Comparison of ENCODE assay signal across 22 cellular contexts in genomic region chr11:57327721-57328120, GRCh38. TPM values are rescaled to one million over a fixed set of nuclear protein-coding genes. Genes with fewer than 3 reads are reported as not detected.
DNase-seq lines count a peak whose midpoint lies in the region; ATAC-seq and TF ChIP-seq lines count a peak whose summit lies in the region.
"Had no signal": no experiment of that assay in that cellular context is flagged by ENCODE, and none has a peak within 500 bp of the region (broad histone marks: within the 10 kb centered on the region; RNA-seq: fewer than 3 reads in every experiment).

No MANE protein-coding gene starts in this region.

- H3K4me3 Mint-ChIP-seq in CD4-positive, alpha-beta memory T cell: peak overlapping the region in 5 of 8 donors; percentile 10 to 63 (median 17)
- H3K4me3 Mint-ChIP-seq in brain (peak overlapping the region; percentile 30 to 97 (median 38)), nephron (peak overlapping the region; percentile 15 to 90 (median 39))

- no peaks in the 10 kb centered on the region for H3K27me3 Mint-ChIP-seq in CD4-positive, alpha-beta memory T cell
- H3K27me3 Mint-ChIP-seq in brain: peaks cover 12% of the 10 kb centered on the region
- no peaks in the 10 kb centered on the region for H3K27me3 Mint-ChIP-seq in nephron (ENCODE audit: low read depth)

- no peaks in the 10 kb centered on the region for H3K9me3 ChIP-seq in A673 (ENCODE audit: low read depth, low read length, poor library complexity, severe bottlenecking)
- H3K9me3 ChIP-seq in CD4-positive, alpha-beta memory T cell (ENCODE audit: control insufficient read depth in 1 of 2, low read length in 2 of 2): no peaks in the 10 kb centered on the region
- H3K9me3 ChIP-seq: spleen, testis had no signal

- peaks cover 25 to 44% (median 32%) of the 10 kb centered on the region in 4 donors for H3K4me1 Mint-ChIP-seq in CD4-positive, alpha-beta memory T cell
- H3K4me1 Mint-ChIP-seq in brain: peaks cover 39% of the 10 kb centered on the region
- H3K4me1 Mint-ChIP-seq in nephron: peaks cover 35% of the 10 kb centered on the region

- H3K27me3 ChIP-seq in A673 (replicated peaks; ENCODE audit: insufficient read depth, low read depth, low read length, poor library complexity): no peaks in the 10 kb centered on the region
- H3K27me3 ChIP-seq in CD4-positive, alpha-beta memory T cell (ENCODE audit: insufficient read depth, low read length): no peaks in the 10 kb centered on the region
- H3K27me3 ChIP-seq: dorsolateral prefrontal cortex, spleen, testis had no signal

- no peak for DNase-seq in A673 (ENCODE audit: low spot score)
- no peak for DNase-seq in CD4-positive, alpha-beta memory T cell
- DNase-seq in KBM-7: no peak
- DNase-seq in Right ventricle myocardium superior: no peak
- DNase-seq: activated CD4-positive, alpha-beta T cell treated with anti-CD3 and anti-CD28 coated beads, Interleukin-2, amount 50 U/mL, for 48 hours; AML-193; dorsolateral prefrontal cortex; foreskin melanocyte; Kasumi-1; NCI-H1092 treated with DMSO at 0.1 percent for 48 hours; NCI-H2081 treated with DMSO at 0.1 percent for 48 hours; NCI-H446 treated with DMSO at 0.1 percent for 48 hours; NK-92 treated with Interleukin-12 subunit alpha and Interleukin-12 subunit beta, amount 100 ng/mL, for 24 hours; spleen; testis had no signal

- CTCF ChIA-PET in A673 (lab: Charles Lee): no interaction called here
- CTCF ChIA-PET in CD4-positive, alpha-beta memory T cell (lab: Charles Lee; ENCODE audit: partially characterized antibody): interaction anchor here (0.6 kb wide), 1 partner anchor 166 kb away, joined by 3 read pairs; no protein-coding TSS in a partner anchor

- peaks cover 63 to 76% of the 10 kb centered on the region in 2 donors for H3K36me3 Mint-ChIP-seq in CD4-positive, alpha-beta memory T cell
- H3K36me3 Mint-ChIP-seq in brain (peaks cover 64% of the 10 kb centered on the region), nephron (ENCODE audit: low read depth) (peaks cover 71% of the 10 kb centered on the region)

- TF ChIP-seq CTCF in A673 (conservative IDR thresholded peaks at IDR 0.05; ENCODE audit: low read depth, low read length): no peak
- TF ChIP-seq CTCF in brain (conservative IDR thresholded peaks at IDR 0.05): no peak
- TF ChIP-seq CTCF in nephron (IDR thresholded peaks at IDR 0.05; ENCODE audit: unreplicated experiment in 3 of 3): no peak

- peaks cover 25% of the 10 kb centered on the region for H3K4me1 ChIP-seq in A673 (ENCODE audit: insufficient read depth, low read length, poor library complexity, severe bottlenecking)
- peaks cover 28% of the 10 kb centered on the region for H3K4me1 ChIP-seq in CD4-positive, alpha-beta memory T cell (ENCODE audit: insufficient read depth, low read length)

- POLR2A ChIA-PET in A673 (lab: Charles Lee; ENCODE audit: low non-redundant PET): no interaction called here
- POLR2A ChIA-PET in CD4-positive, alpha-beta memory T cell (lab: Charles Lee; ENCODE audit: partially characterized antibody): no interaction called here

- H3K4me3 ChIP-seq in A673 (ENCODE audit: low read depth, low read length, poor library complexity, severe bottlenecking): no peak overlapping the region
- no peak overlapping the region for H3K4me3 ChIP-seq in CD4-positive, alpha-beta memory T cell (ENCODE audit: low read length in 2 of 2)
- H3K4me3 ChIP-seq: dorsolateral prefrontal cortex, spleen, testis had no signal

- in situ Hi-C loops in KBM-7 (cut with MboI; ENCODE audit: low pct_unique_long_range_greater_than_20kb, low sequenced_read_pairs): loop anchor here (25.0 kb wide), 1 partner anchor 1185 kb away; the partner anchor contains the start of gene OR5B21

- no TSS peak for BruUV-seq in A673 (replicated peaks; lab: Mats Ljungman, UMichigan)

- H3K27ac ChIP-seq in A673 (ENCODE audit: low read depth, low read length, poor library complexity, severe bottlenecking): peak overlapping the region; percentile 7
- no peak overlapping the region for H3K27ac ChIP-seq in CD4-positive, alpha-beta memory T cell (ENCODE audit: low read depth, low read length)
- H3K27ac ChIP-seq: testis had no signal

- peak overlapping the region in 6 of 7 donors; percentile 2 to 88 (median 52) for H3K27ac Mint-ChIP-seq in CD4-positive, alpha-beta memory T cell
- H3K27ac Mint-ChIP-seq in brain (peak overlapping the region; percentile 20 to 100 (median 46)), nephron (peak overlapping the region; percentile 84 to 99 (median 97))

- intact Hi-C loops in A673 (cut with micrococcal nuclease; ENCODE audit: unreplicated experiment): loop anchor here (10.0 kb wide), 1 partner anchor 1247 kb away; the partner anchor contains the start of genes LPXN and ZFP91
- intact Hi-C loops in CD4-positive, alpha-beta memory T cell (cut with micrococcal nuclease): loop anchor here (5.0 kb wide), 3 partner anchors 100 to 1815 kb away; partner anchors contain the start of genes FAM111A, SLC43A3 and ZDHHC5
- intact Hi-C loops in Right ventricle myocardium superior (cut with DNase I): no loop called here

- H3K36me3 ChIP-seq in A673 (ENCODE audit: insufficient read depth, low read length, poor library complexity, severe bottlenecking): peaks cover 71% of the 10 kb centered on the region
- H3K36me3 ChIP-seq in CD4-positive, alpha-beta memory T cell (ENCODE audit: insufficient read depth, low read length): peaks cover 56% of the 10 kb centered on the region

- no peaks in the 10 kb centered on the region for H3K9me3 Mint-ChIP-seq in CD4-positive, alpha-beta memory T cell
- peaks cover 0 to 4% (median 0%) of the 10 kb centered on the region in 5 experiments for H3K9me3 Mint-ChIP-seq in brain
- no peaks in the 10 kb centered on the region for H3K9me3 Mint-ChIP-seq in nephron

- ATAC-seq in HG02571 (IDR thresholded peaks at IDR 0.05; ENCODE audit: unreplicated experiment) (no peak), Right ventricle myocardium superior (ENCODE audit: poor library complexity) (no peak)

RNA-seq across cellular contexts. Expression of gene TNKS1BP1, which starts 3.0 kb away (rescaled TPM):
- total RNA-seq in A673 (2021) (80.4 and 88.8 TPM in 2 replicates), Right ventricle myocardium superior (39.7 TPM)
- 10 to 100 TPM; 17.2 to 23.7 TPM for total RNA-seq in CD4-positive, alpha-beta memory T cell
- polyA plus RNA-seq in CD4-positive, alpha-beta memory T cell: 1 to 10 TPM in 1 of 2 donors, under 1 TPM in 1; 0.52 to 4.7 TPM
- 44.0 TPM for polyA plus RNA-seq in brain (ENCODE audit: insufficient read depth, low read depth, low replicate concordance)

RNA-seq across cellular contexts. Expression of gene SSRP1, which starts 8.0 kb away (rescaled TPM):
- 393 and 399 TPM in 2 replicates for total RNA-seq in A673 (2021)
- total RNA-seq in CD4-positive, alpha-beta memory T cell: 10 to 100 TPM; 69.0 to 74.3 TPM
- 10 to 100 TPM; 19.6 to 42.2 TPM for polyA plus RNA-seq in CD4-positive, alpha-beta memory T cell
- polyA plus RNA-seq in brain (ENCODE audit: insufficient read depth, low read depth, low replicate concordance): 226 TPM
- 36.3 TPM for total RNA-seq in Right ventricle myocardium superior

RNA-seq across cellular contexts. Expression of gene P2RX3, which starts 10.4 kb away (rescaled TPM):
- total RNA-seq in A673 (2021) (not detected in 2 replicates), Right ventricle myocardium superior (1.3 TPM)
- total RNA-seq in CD4-positive, alpha-beta memory T cell: not detected
- not detected for polyA plus RNA-seq in CD4-positive, alpha-beta memory T cell
- 0.41 TPM for polyA plus RNA-seq in brain (ENCODE audit: insufficient read depth, low read depth, low replicate concordance)
- total RNA-seq: epithelial cell of proximal tubule, H4, renal cortical epithelial cell, spleen had no signal
- polyA plus RNA-seq: spleen had no signal

RNA-seq across cellular contexts. Expression of gene PRG3, which starts 53.2 kb away (rescaled TPM):
- not detected in 2 replicates for total RNA-seq in A673 (2021)
- not detected for total RNA-seq in CD4-positive, alpha-beta memory T cell
- polyA plus RNA-seq in CD4-positive, alpha-beta memory T cell: not detected
- not detected for polyA plus RNA-seq in brain (ENCODE audit: insufficient read depth, low read depth, low replicate concordance)
- not detected for total RNA-seq in Right ventricle myocardium superior
- total RNA-seq: cardiac septum, dorsolateral prefrontal cortex, epithelial cell of proximal tubule, H4, renal cortical epithelial cell, testis had no signal

Comparison
In these comparisons a context has a peak if more than half of its experiments do, and no peak if none do; other contexts are left out.
1. H3K27ac Mint-ChIP-seq: peak in every context shown above with its lines; median percentile 97 in nephron; 52 in CD4-positive, alpha-beta memory T cell; 46 in brain.